Comparison of ENCODE assay signal across 20 cellular contexts in genomic region chr13:91314888-91315287, GRCh38.
"Had no signal": no experiment of that assay in that cellular context is flagged by ENCODE, and none has a peak within 500 bp of the region (broad histone marks: within the 10 kb centered on the region; RNA-seq: fewer than 3 reads in every experiment).

No MANE protein-coding gene starts in this region.

- H3K4me1 ChIP-seq: SJSA1 had no signal

- DNase-seq: Karpas-422, KG1, MG63, NCI-H1092, NCI-H1105 treated with DMSO at 0.1 percent for 48 hours, NCI-H1417 treated with DMSO at 0.1 percent for 48 hours, NCI-H146, NCI-H1694 treated with DMSO at 0.1 percent for 48 hours, NCI-H1930, NCI-H2081 treated with DMSO at 0.1 percent for 48 hours, NCI-H2227 treated with DMSO at 0.1 percent for 48 hours, NCI-H524, NCI-H526 treated with DMSO at 0.1 percent for 48 hours, NCI-H748 treated with DMSO at 0.1 percent for 48 hours, Right ventricle myocardium superior, RPMI8226, SIG-M5 had no signal

- H3K27ac ChIP-seq: SJSA1, SK-N-MC had no signal

- H3K4me3 ChIP-seq: MG63, SJSA1, SK-N-MC had no signal

- H3K36me3 ChIP-seq: MG63, SJSA1 had no signal

- H3K9me3 ChIP-seq: MG63, SJSA1 had no signal

- FAIRE-seq: RCC 7860 had no signal
